7 cellular contexts compared by ENCODE assay signal in the genomic region with DNA sequence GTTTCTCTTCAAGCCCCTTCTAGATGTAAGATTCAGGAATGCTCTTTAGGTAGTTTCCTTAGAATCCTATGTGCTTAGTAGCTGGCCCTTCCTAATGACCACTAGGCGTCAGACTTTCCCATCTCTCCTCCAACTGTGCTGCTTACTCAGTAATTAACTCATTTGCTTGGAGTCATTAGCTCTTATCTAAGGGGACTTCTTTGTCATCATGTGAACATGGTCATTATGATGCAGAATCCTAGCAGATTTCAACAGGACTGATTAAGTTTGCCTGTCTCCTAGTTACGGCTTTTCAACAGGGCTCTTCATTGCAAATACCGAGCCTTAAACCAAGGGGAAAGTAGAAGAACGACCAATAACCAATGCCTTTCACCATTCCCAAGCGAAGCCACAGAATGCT. TPM values are rescaled to one million over a fixed set of nuclear protein-coding genes. Genes with fewer than 3 reads are reported as not detected.
DNase-seq lines count a peak whose midpoint lies in the region; ATAC-seq, FAIRE-seq and TF ChIP-seq lines count a peak whose summit lies in the region.

No MANE protein-coding gene starts in this region.

- H3K36me3 ChIP-seq in HepG2 (replicated peaks in 1 of 2; ENCODE audit: control insufficient read depth in 1 of 2, insufficient read depth in 2 of 2, low read length in 2 of 2) = no peaks in the 10 kb centered on the region
- H3K36me3 ChIP-seq in vagina = no peaks in the 10 kb centered on the region

- in situ Hi-C loops in HepG2 (cut with HindIII; ENCODE audit: extremely low pct_ligation_motif_present, low pct_unique_long_range_greater_than_20kb) = loop anchor here (5.0 kb wide), 1 partner anchor 214 kb away; no protein-coding TSS in a partner anchor

- TF ChIP-seq POLR2A in HepG2 (IDR thresholded peaks at IDR 0.05; ENCODE audit: insufficient read depth in 1 of 2, low read depth in 2 of 2, low read length in 2 of 2) = no peak
- TF ChIP-seq POLR2A in vagina (IDR thresholded peaks at IDR 0.05) = no peak

- H3K4me3 ChIP-seq in cardiac fibroblast (replicated peaks in 1 of 2; ENCODE audit: low read depth in 2 of 2, low read length in 2 of 2) = no peak overlapping the region
- no peak overlapping the region for H3K4me3 ChIP-seq in HepG2 (replicated peaks in 1 of 3; ENCODE audit: insufficient read depth in 1 of 3, low read depth in 2 of 3, low read length in 3 of 3)
- no peak overlapping the region for H3K4me3 ChIP-seq in vagina

- TF ChIP-seq RAD21 in HepG2 (CRISPR knock-in tag; IDR thresholded peaks at IDR 0.05) = 0 out of 2 replicates have a peak, but pooled peaks have one; percentile 13

- no peak overlapping the region for H3K9ac ChIP-seq in HepG2 (ENCODE audit: insufficient read depth, low read depth, low read length)

- peak; percentile 42 for FAIRE-seq in HepG2 (lab: Jason Lieb, UNC)

- CTCF ChIA-PET in HepG2 (lab: Yijun Ruan, JAX; ENCODE audit: low intra/inter-chr PET ratio, low total read pairs) = interaction anchor here (2.1 kb wide), 1 partner anchor 211 kb away, joined by 15 read pairs; no protein-coding TSS in a partner anchor

- H3K4me1 ChIP-seq in HepG2 (ENCODE audit: insufficient read depth, low read length) = no peaks in the 10 kb centered on the region
- no peaks in the 10 kb centered on the region for H3K4me1 ChIP-seq in vagina

- peak; percentile 87 for ATAC-seq in HepG2

- 3% methylated on average over 5 of the region's 5 CpGs for WGBS in HepG2 (ENCODE audit: low lambda C conversion rate)

- intact Hi-C loops in HepG2 (cut with micrococcal nuclease; ENCODE audit: unreplicated experiment) (no loop called here), vagina (cut with DNase I) (no loop called here)

- POLR2A ChIA-PET in HepG2 (lab: Yijun Ruan, JAX) = no interaction called here

- H3K9me3 ChIP-seq in HepG2 (ENCODE audit: low read length) = no peaks in the 10 kb centered on the region
- no peaks in the 10 kb centered on the region for H3K9me3 ChIP-seq in vagina

- DNase-seq in H4 (ENCODE audit: low spot score) = peak; percentile 44
- peak; percentile 38 for DNase-seq in NCI-H526 treated with DMSO at 0.1 percent for 48 hours (lab: John Stamatoyannopoulos, UW)
- peak; percentile 66 to 68 for DNase-seq in cardiac fibroblast (ENCODE audit: low read depth in 2 of 2)
- DNase-seq in HepG2 (ENCODE audit: low spot score) = peak; percentile 28
- no peak for DNase-seq in vagina (ENCODE audit: extremely low spot score in 2 of 2)
- DNase-seq in stimulated activated CD4-positive, alpha-beta T cell treated with anti-CD3 and anti-CD28 coated beads, Interleukin-2, amount 100 ng/mL, for 48 hours = no peak
- DNase-seq in germinal center (ENCODE audit: low spot score) = no peak

- H3K79me2 ChIP-seq in HepG2 (ENCODE audit: insufficient read depth, low read length) = no peaks in the 10 kb centered on the region

- no peak overlapping the region for H2AFZ ChIP-seq in HepG2 (ENCODE audit: low read length)

- BruUV-seq in HepG2 (replicated peaks; lab: Mats Ljungman, UMichigan) = no TSS peak

- no peaks in the 10 kb centered on the region for H4K20me1 ChIP-seq in HepG2 (ENCODE audit: insufficient read depth, low read length)

- TF ChIP-seq EP300 in HepG2 (IDR thresholded peaks at IDR 0.05; ENCODE audit: low read depth in 2 of 2, low read length in 2 of 2) = no peak
- no peak for TF ChIP-seq EP300 in HepG2 (CRISPR knock-in tag; IDR thresholded peaks at IDR 0.05; ENCODE audit: borderline replicate concordance)

- H3K4me2 ChIP-seq in HepG2 (ENCODE audit: low read depth, low read length) = no peak overlapping the region

- TF ChIP-seq CTCF in cardiac fibroblast (IDR thresholded peaks at IDR 0.05; ENCODE audit: low read depth, low read length) (peak; percentile 93), HepG2 (CRISPR knock-in tag; IDR thresholded peaks at IDR 0.05) (peak; percentile 77), vagina (IDR thresholded peaks at IDR 0.05) (peak in 1 of 3 experiments; percentile 12)

- H3K27ac ChIP-seq in HepG2 (ENCODE audit: extremely low read length, insufficient read depth, low read length) = no peak overlapping the region
- no peak overlapping the region for H3K27ac ChIP-seq in vagina

- peaks cover 0 to 7% of the 10 kb centered on the region in 2 experiments; a peak in 1 of 5 replicates for H3K27me3 ChIP-seq in HepG2 (ENCODE audit: control insufficient read depth in 1 of 2, insufficient read depth in 2 of 2, low read length in 2 of 2)
- no peaks in the 10 kb centered on the region for H3K27me3 ChIP-seq in vagina

TF ChIP-seq in HepG2, 621 proteins besides CTCF, POLR2A, EP300 and RAD21:
- TF ChIP-seq KDM3A (CRISPR knock-in tag; IDR thresholded peaks at IDR 0.05; ENCODE audit: low read depth) (no peak), HOXA7 (CRISPR knock-in tag; IDR thresholded peaks at IDR 0.05) (no peak), SMC3 (IDR thresholded peaks at IDR 0.05; ENCODE audit: low read length) (peak; percentile 46; the same call in 1 of the 2 replicates), ZNF235 (CRISPR knock-in tag; IDR thresholded peaks at IDR 0.05; ENCODE audit: borderline replicate concordance) (no peak), STAG1 (CRISPR knock-in tag; IDR thresholded peaks at IDR 0.05) (peak; percentile 77), ZFY (CRISPR knock-in tag; IDR thresholded peaks at IDR 0.05) (no peak)
- TF ChIP-seq, protein P1, sequence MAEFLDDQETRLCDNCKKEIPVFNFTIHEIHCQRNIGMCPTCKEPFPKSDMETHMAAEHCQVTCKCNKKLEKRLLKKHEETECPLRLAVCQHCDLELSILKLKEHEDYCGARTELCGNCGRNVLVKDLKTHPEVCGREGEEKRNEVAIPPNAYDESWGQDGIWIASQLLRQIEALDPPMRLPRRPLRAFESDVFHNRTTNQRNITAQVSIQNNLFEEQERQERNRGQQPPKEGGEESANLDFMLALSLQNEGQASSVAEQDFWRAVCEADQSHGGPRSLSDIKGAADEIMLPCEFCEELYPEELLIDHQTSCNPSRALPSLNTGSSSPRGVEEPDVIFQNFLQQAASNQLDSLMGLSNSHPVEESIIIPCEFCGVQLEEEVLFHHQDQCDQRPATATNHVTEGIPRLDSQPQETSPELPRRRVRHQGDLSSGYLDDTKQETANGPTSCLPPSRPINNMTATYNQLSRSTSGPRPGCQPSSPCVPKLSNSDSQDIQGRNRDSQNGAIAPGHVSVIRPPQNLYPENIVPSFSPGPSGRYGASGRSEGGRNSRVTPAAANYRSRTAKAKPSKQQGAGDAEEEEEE (CRISPR knock-in tag; IDR thresholded peaks at IDR 0.05; ENCODE audit: borderline replicate concordance) = no peak

RNA-seq across cellular contexts. Expression of a gene that starts 46.4 kb away (rescaled TPM):
- total RNA-seq in H4 (2014; rRNA removed; shearing (Covaris generic)) = not detected in 2 replicates
- total RNA-seq in HepG2 (2016; rRNA removed; fragmentation: Illumina TruSeq; extraction: Trizol) (not detected in 2 replicates), vagina (not detected)
- not detected in 2 replicates for total RNA-seq in HepG2 (2016; cell fraction: cytosol; rRNA removed; fragmentation: Illumina TruSeq; extraction: Trizol; ENCODE audit: low read depth)
- total RNA-seq in HepG2 (2016; cell fraction: insoluble cytoplasmic fraction; rRNA removed; fragmentation: Illumina TruSeq; extraction: Trizol) = not detected in 2 replicates
- total RNA-seq in HepG2 (2016; cell fraction: membrane; rRNA removed; fragmentation: Illumina TruSeq; extraction: Trizol) = not detected in 2 replicates
- not detected in 2 replicates for total RNA-seq in HepG2 (2016; cell fraction: nucleus; rRNA removed; fragmentation: Illumina TruSeq; extraction: Trizol)
- polyA plus RNA-seq in HepG2 (2011; rRNA removed) = not detected in 2 replicates
- not detected in 2 replicates for polyA plus RNA-seq in HepG2 (2011; cell fraction: cytosol; rRNA removed)
- not detected in 2 replicates for polyA plus RNA-seq in HepG2 (2011; cell fraction: nucleus; rRNA removed)
- polyA plus RNA-seq in HepG2 (2012) = not detected in 2 replicates
- not detected in 2 replicates for polyA plus RNA-seq in HepG2 (2016; cell fraction: cytosol; fragmentation: Illumina TruSeq; extraction: Trizol; ENCODE audit: low read depth)
- polyA plus RNA-seq in HepG2 (2016; cell fraction: insoluble cytoplasmic fraction; fragmentation: Illumina TruSeq; extraction: Trizol; ENCODE audit: low read depth) = not detected in 2 replicates
- not detected in 2 replicates for polyA plus RNA-seq in HepG2 (2016; cell fraction: membrane; fragmentation: Illumina TruSeq; extraction: Trizol; ENCODE audit: low read depth)
- not detected in 2 replicates for polyA plus RNA-seq in HepG2 (2016; cell fraction: nucleus; fragmentation: Illumina TruSeq; extraction: Trizol; ENCODE audit: insufficient read depth, low read depth)
- not detected in 2 replicates for polyA minus RNA-seq in HepG2 (2011; rRNA and poly(A)+ RNA removed; ENCODE audit: low replicate concordance)
- polyA minus RNA-seq in HepG2 (2011; cell fraction: cytosol; rRNA and poly(A)+ RNA removed) = not detected in 2 replicates
- not detected in 2 replicates for polyA minus RNA-seq in HepG2 (2011; cell fraction: nucleus; rRNA and poly(A)+ RNA removed)

Comparison
In these comparisons a context has a peak if more than half of its experiments do, and no peak if none do; other contexts are left out.
1. DNase-seq: peak in H4 (single experiment), NCI-H526 treated with DMSO at 0.1 percent for 48 hours (single experiment), cardiac fibroblast (2 of 2) and HepG2 (single experiment); none in vagina (0 of 2), stimulated activated CD4-positive, alpha-beta T cell treated with anti-CD3 and anti-CD28 coated beads, Interleukin-2, amount 100 ng/mL, for 48 hours (0 of 2) and germinal center (single experiment).